In genomic region chr9:97237951-97238851, GRCh38 we compare ENCODE assay signal across 8 cellular contexts.
DNase-seq lines count a peak whose midpoint lies in the region; ATAC-seq and TF ChIP-seq lines count a peak whose summit lies in the region.

No MANE protein-coding gene starts in this region.

- H3K27ac ChIP-seq in SJCRH30, result peak overlapping the region; percentile 46; the same call in 1 of the 2 replicates

- DNase-seq in GF-D8 (lab: John Stamatoyannopoulos, UW), result peak; percentile 68
- DNase-seq in KBM-7, result peak; percentile 91
- DNase-seq in SJCRH30, result peak; percentile 83 to 84
- peak; percentile 58 for DNase-seq in activated gamma-delta T cell treated with anti-CD3 and anti-CD28 coated beads, Interleukin-2, amount 50 U/mL, for 16 hours (ENCODE audit: low read depth)
- peak; percentile 66 for DNase-seq in fibroblast of villous mesenchyme (ENCODE audit: low read depth)
- DNase-seq in nephron progenitor cell, result peak; percentile 76
- peak; percentile 78 for DNase-seq in stimulated activated naive B cell treated with anti-CD40 and anti-IgM and Interleukin-4, amounts not matched to agents 10 μg/mL and 1 μg/mL and 100 μg/mL, for 72 hours
- no peak for DNase-seq in NCI-H187 (lab: John Stamatoyannopoulos, UW)

- peak overlapping the region; percentile 99 for H3K27ac Mint-ChIP-seq in nephron progenitor cell
- H3K27ac Mint-ChIP-seq in stimulated activated naive B cell treated with anti-CD40 and anti-IgM and Interleukin-4, amounts not matched to agents 10 μg/mL and 1 μg/mL and 100 μg/mL, for 72 hours, result peak overlapping the region; percentile 96

- peak; percentile 94 to 96 for ATAC-seq in stimulated activated naive B cell treated with anti-CD40 and anti-IgM and Interleukin-4, amounts not matched to agents 10 μg/mL and 1 μg/mL and 100 μg/mL, for 72 hours (replicated peaks)

- in situ Hi-C loops in KBM-7 (cut with MboI; ENCODE audit: low pct_unique_long_range_greater_than_20kb, low sequenced_read_pairs), result no loop called here

- H3K27me3 ChIP-seq in SJCRH30, result no peaks in the 10 kb centered on the region

- TF ChIP-seq CTCF in fibroblast of villous mesenchyme (IDR thresholded peaks at IDR 0.05; ENCODE audit: insufficient read depth, low read depth, low read length), result no peak
- TF ChIP-seq CTCF in nephron progenitor cell (IDR thresholded peaks at IDR 0.05), result no peak

- H3K9me3 ChIP-seq in SJCRH30 (replicated peaks), result no peaks in the 10 kb centered on the region

- no peaks in the 10 kb centered on the region for H3K27me3 Mint-ChIP-seq in nephron progenitor cell (ENCODE audit: low read depth, poor library complexity)
- peaks cover 0 to 11% of the 10 kb centered on the region in 2 donors for H3K27me3 Mint-ChIP-seq in stimulated activated naive B cell treated with anti-CD40 and anti-IgM and Interleukin-4, amounts not matched to agents 10 μg/mL and 1 μg/mL and 100 μg/mL, for 72 hours

- H3K36me3 Mint-ChIP-seq in nephron progenitor cell (ENCODE audit: low read depth), result peaks cover 21% of the 10 kb centered on the region
- peaks cover 0 to 4% of the 10 kb centered on the region in 2 donors for H3K36me3 Mint-ChIP-seq in stimulated activated naive B cell treated with anti-CD40 and anti-IgM and Interleukin-4, amounts not matched to agents 10 μg/mL and 1 μg/mL and 100 μg/mL, for 72 hours

- H3K4me3 ChIP-seq in SJCRH30 (peak overlapping the region; percentile 59), fibroblast of villous mesenchyme (ENCODE audit: low read depth, low read length) (peak overlapping the region; percentile 59)

- peaks cover 25% of the 10 kb centered on the region for H3K4me1 Mint-ChIP-seq in nephron progenitor cell
- peaks cover 7 to 13% of the 10 kb centered on the region in 2 donors for H3K4me1 Mint-ChIP-seq in stimulated activated naive B cell treated with anti-CD40 and anti-IgM and Interleukin-4, amounts not matched to agents 10 μg/mL and 1 μg/mL and 100 μg/mL, for 72 hours

- no peaks in the 10 kb centered on the region for H3K36me3 ChIP-seq in SJCRH30

- H3K4me1 ChIP-seq in SJCRH30, result no peaks in the 10 kb centered on the region

- peaks cover 15% of the 10 kb centered on the region for H3K9me3 Mint-ChIP-seq in nephron progenitor cell
- H3K9me3 Mint-ChIP-seq in stimulated activated naive B cell treated with anti-CD40 and anti-IgM and Interleukin-4, amounts not matched to agents 10 μg/mL and 1 μg/mL and 100 μg/mL, for 72 hours, result no peaks in the 10 kb centered on the region

- H3K4me3 Mint-ChIP-seq in nephron progenitor cell, result peak overlapping the region; percentile 97
- peak overlapping the region; percentile 90 to 96 for H3K4me3 Mint-ChIP-seq in stimulated activated naive B cell treated with anti-CD40 and anti-IgM and Interleukin-4, amounts not matched to agents 10 μg/mL and 1 μg/mL and 100 μg/mL, for 72 hours

Comparison
In these comparisons a context has a peak if more than half of its experiments do, and no peak if none do; other contexts are left out.
1. DNase-seq: peak in GF-D8 (single experiment), KBM-7 (single experiment), SJCRH30 (2 of 2), activated gamma-delta T cell treated with anti-CD3 and anti-CD28 coated beads, Interleukin-2, amount 50 U/mL, for 16 hours (single experiment), fibroblast of villous mesenchyme (single experiment), nephron progenitor cell (single experiment) and stimulated activated naive B cell treated with anti-CD40 and anti-IgM and Interleukin-4, amounts not matched to agents 10 μg/mL and 1 μg/mL and 100 μg/mL, for 72 hours (single experiment); none in NCI-H187 (0 of 2).